10 cellular contexts compared by ENCODE assay signal in the genomic region with DNA sequence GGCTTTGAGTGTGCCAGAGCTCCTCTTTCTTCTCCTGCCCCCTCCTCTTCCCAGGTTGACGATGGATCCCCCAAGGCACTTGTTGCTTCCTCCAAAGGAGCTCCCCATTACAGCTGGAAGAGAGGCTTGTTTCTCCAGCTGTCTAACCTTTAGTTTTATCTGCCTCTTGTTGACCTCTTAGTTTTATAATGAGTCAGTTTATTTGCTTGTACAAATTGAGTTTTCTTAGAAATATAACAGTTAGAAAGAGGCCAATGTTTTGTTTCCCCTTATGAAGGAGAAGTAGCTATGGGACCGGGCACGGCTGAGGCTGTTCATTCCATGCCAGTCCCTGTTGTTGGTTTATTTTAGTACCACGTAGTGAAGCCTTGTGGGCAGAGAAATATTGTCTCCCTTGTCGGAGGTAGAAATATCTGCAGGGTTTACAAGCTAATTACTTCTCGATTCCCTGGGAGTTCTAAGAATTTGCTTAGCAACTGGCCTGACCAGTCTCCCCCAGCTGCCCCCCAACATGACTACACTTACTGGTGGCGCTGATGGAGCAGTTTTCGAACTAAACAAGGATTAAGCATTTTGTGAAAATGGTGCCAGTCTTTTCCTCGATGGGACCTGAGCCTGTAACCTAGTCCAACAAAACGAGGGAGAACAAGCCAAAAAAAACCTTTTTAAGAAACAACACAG.
DNase-seq lines count a peak whose midpoint lies in the region; ATAC-seq and TF ChIP-seq lines count a peak whose summit lies in the region.
"Had no signal": no experiment of that assay in that cellular context is flagged by ENCODE, and none has a peak within 500 bp of the region (broad histone marks: within the 10 kb centered on the region; RNA-seq: fewer than 3 reads in every experiment).

No MANE protein-coding gene starts in this region.

- H3K9me2 ChIP-seq in SK-N-SH, result no peaks in the 10 kb centered on the region

- H2AFZ ChIP-seq in SK-N-SH (ENCODE audit: low read depth), result peak overlapping the region; percentile 52

- H3K4me3 ChIP-seq in SK-N-SH (ENCODE audit: low read depth in 2 of 2, low read length in 1 of 2) (no peak overlapping the region), esophagus muscularis mucosa (peak overlapping the region in 1 of 4 donors; percentile 19), upper lobe of left lung (no peak overlapping the region), foreskin fibroblast (ENCODE audit: low read depth in 1 of 2, low read length in 2 of 2) (no peak overlapping the region)
- H3K4me3 ChIP-seq: HAP-1 had no signal

- ATAC-seq in upper lobe of left lung (ENCODE audit: low FRiP score in 2 of 2) (peak; percentile 12 to 59), GM19395 (IDR thresholded peaks at IDR 0.05; ENCODE audit: unreplicated experiment) (no peak)

- H3K27me3 ChIP-seq in SK-N-SH (ENCODE audit: insufficient read depth) (no peaks in the 10 kb centered on the region), esophagus muscularis mucosa (no peaks in the 10 kb centered on the region), upper lobe of left lung (no peaks in the 10 kb centered on the region)

- no peak for TF ChIP-seq POLR2A in esophagus muscularis mucosa (IDR thresholded peaks at IDR 0.05; ENCODE audit: low read depth)
- TF ChIP-seq POLR2A in upper lobe of left lung (IDR thresholded peaks at IDR 0.05), result no peak

- no peaks in the 10 kb centered on the region for H3K79me2 ChIP-seq in SK-N-SH (ENCODE audit: insufficient read depth)

- H3K27ac ChIP-seq in SK-N-SH (ENCODE audit: low read depth in 2 of 2, low read length in 1 of 2) (peak overlapping the region in 1 of 2 experiments; percentile 72; a peak in 2 of 4 replicates), esophagus muscularis mucosa (replicated peaks in 1 of 4) (peak overlapping the region; percentile 61 to 73 (median 68)), upper lobe of left lung (peak overlapping the region; percentile 49 to 77 (median 68))

- no peak for TF ChIP-seq RAD21 in SK-N-SH (IDR thresholded peaks at IDR 0.05; ENCODE audit: low read length)

- POLR2A ChIA-PET in SK-N-SH (lab: Yijun Ruan, JAX), result no interaction called here

- peak overlapping the region; percentile 18; the same call in 1 of the 2 replicates for H3K4me2 ChIP-seq in SK-N-SH

- TF ChIP-seq EP300 in SK-N-SH (IDR thresholded peaks at IDR 0.05; ENCODE audit: borderline replicate concordance in 1 of 2, low read depth in 1 of 2, low read length in 1 of 2) (no peak), esophagus muscularis mucosa (IDR thresholded peaks at IDR 0.05) (no peak), upper lobe of left lung (IDR thresholded peaks at IDR 0.05) (no peak)

- TF ChIP-seq CTCF in SK-N-SH (IDR thresholded peaks at IDR 0.05), result no peak
- no peak for TF ChIP-seq CTCF in esophagus muscularis mucosa (IDR thresholded peaks at IDR 0.05)
- no peak for TF ChIP-seq CTCF in upper lobe of left lung (IDR thresholded peaks at IDR 0.05)
- TF ChIP-seq CTCF in foreskin fibroblast (IDR thresholded peaks at IDR 0.05; ENCODE audit: low read depth, low read length), result no peak

- 82% methylated on average over 10 of the region's 10 CpGs for WGBS in SK-N-SH (ENCODE audit: low lambda C conversion rate)
- 33% methylated on average over 10 of the region's 10 CpGs for WGBS in esophagus muscularis mucosa
- WGBS in upper lobe of left lung, 2 donors, result 29 to 50% methylated on average over 9 to 10 of the region's 10 CpGs

- CTCF ChIA-PET in SK-N-SH (lab: Yijun Ruan, JAX), result interaction anchor here (1.8 kb wide), 1 partner anchor 10 kb away, joined by 7 read pairs; no protein-coding TSS in a partner anchor

- peaks cover 5% of the 10 kb centered on the region for H3F3A ChIP-seq in SK-N-SH (replicated peaks; ENCODE audit: insufficient read depth)

- no peak for DNase-seq in SK-N-SH
- DNase-seq in esophagus muscularis mucosa (ENCODE audit: extremely low spot score), result no peak
- peak; percentile 15 for DNase-seq in myocyte (ENCODE audit: low read depth)
- DNase-seq in upper lobe of left lung, result no peak
- DNase-seq in foreskin fibroblast, result no peak
- DNase-seq in NCI-H128 (lab: John Stamatoyannopoulos, UW; ENCODE audit: unreplicated experiment), result no peak
- no peak for DNase-seq in activated effector memory CD4-positive, alpha-beta T cell treated with Interleukin-2 at 50 U/mL for 16 hours
- DNase-seq: activated CD4-positive, alpha-beta T cell treated with anti-CD3 and anti-CD28 coated beads, Interleukin-2, amount 10 ng/mL, durations not matched to agents 24 days and 14 days had no signal

- intact Hi-C loops in esophagus muscularis mucosa (cut with DNase I), result loop anchor here (10.0 kb wide), 1 partner anchor 560 kb away; no protein-coding TSS in a partner anchor

- no peaks in the 10 kb centered on the region for H4K20me1 ChIP-seq in SK-N-SH (ENCODE audit: insufficient read depth)

- peaks cover 10 to 27% of the 10 kb centered on the region in 2 experiments for H3K4me1 ChIP-seq in SK-N-SH (ENCODE audit: control insufficient read depth in 1 of 2, insufficient read depth in 2 of 2, low read depth in 1 of 2, low read length in 1 of 2)
- peaks cover 22 to 27% (median 25%) of the 10 kb centered on the region in 4 donors for H3K4me1 ChIP-seq in esophagus muscularis mucosa
- H3K4me1 ChIP-seq in upper lobe of left lung, result peaks cover 7 to 27% (median 15%) of the 10 kb centered on the region in 4 donors
- H3K4me1 ChIP-seq: HAP-1 had no signal

- no peaks in the 10 kb centered on the region for H3K9me3 ChIP-seq in SK-N-SH
- H3K9me3 ChIP-seq in esophagus muscularis mucosa, result peaks cover 0 to under 1% (median 0%) of the 10 kb centered on the region in 4 donors
- no peaks in the 10 kb centered on the region for H3K9me3 ChIP-seq in upper lobe of left lung
- H3K9me3 ChIP-seq: HAP-1 had no signal

- H3K36me3 ChIP-seq in SK-N-SH (replicated peaks in 1 of 2; ENCODE audit: control insufficient read depth in 1 of 2, insufficient read depth in 2 of 2, low read length in 1 of 2) (no peaks in the 10 kb centered on the region), esophagus muscularis mucosa (no peaks in the 10 kb centered on the region), upper lobe of left lung (no peaks in the 10 kb centered on the region)
- H3K36me3 ChIP-seq: HAP-1 had no signal

- H3K9ac ChIP-seq in SK-N-SH, result no peak overlapping the region

TF ChIP-seq in SK-N-SH, 30 proteins besides CTCF, POLR2A, EP300 and RAD21:
- TF ChIP-seq RCOR1 (IDR thresholded peaks at IDR 0.05; ENCODE audit: low read length), result no peak
- TF ChIP-seq POLR2AphosphoS5 (IDR thresholded peaks at IDR 0.05; ENCODE audit: low read depth, low read length), result no peak
- no peak for TF ChIP-seq FOXM1 (IDR thresholded peaks at IDR 0.05; ENCODE audit: low read depth)
- TF ChIP-seq, protein P1, sequence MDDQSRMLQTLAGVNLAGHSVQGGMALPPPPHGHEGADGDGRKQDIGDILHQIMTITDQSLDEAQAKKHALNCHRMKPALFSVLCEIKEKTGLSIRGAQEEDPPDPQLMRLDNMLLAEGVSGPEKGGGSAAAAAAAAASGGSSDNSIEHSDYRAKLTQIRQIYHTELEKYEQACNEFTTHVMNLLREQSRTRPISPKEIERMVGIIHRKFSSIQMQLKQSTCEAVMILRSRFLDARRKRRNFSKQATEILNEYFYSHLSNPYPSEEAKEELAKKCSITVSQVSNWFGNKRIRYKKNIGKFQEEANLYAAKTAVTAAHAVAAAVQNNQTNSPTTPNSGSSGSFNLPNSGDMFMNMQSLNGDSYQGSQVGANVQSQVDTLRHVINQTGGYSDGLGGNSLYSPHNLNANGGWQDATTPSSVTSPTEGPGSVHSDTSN (IDR thresholded peaks at IDR 0.05), result no peak
- TF ChIP-seq SIN3A (IDR thresholded peaks at IDR 0.05; ENCODE audit: borderline replicate concordance, low read depth, low read length), result no peak
- TF ChIP-seq TEAD4 (IDR thresholded peaks at IDR 0.05; ENCODE audit: borderline replicate concordance, insufficient read depth), result no peak
- TF ChIP-seq, protein P2, sequence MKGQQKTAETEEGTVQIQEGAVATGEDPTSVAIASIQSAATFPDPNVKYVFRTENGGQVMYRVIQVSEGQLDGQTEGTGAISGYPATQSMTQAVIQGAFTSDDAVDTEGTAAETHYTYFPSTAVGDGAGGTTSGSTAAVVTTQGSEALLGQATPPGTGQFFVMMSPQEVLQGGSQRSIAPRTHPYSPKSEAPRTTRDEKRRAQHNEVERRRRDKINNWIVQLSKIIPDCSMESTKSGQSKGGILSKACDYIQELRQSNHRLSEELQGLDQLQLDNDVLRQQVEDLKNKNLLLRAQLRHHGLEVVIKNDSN (IDR thresholded peaks at IDR 0.05; ENCODE audit: borderline replicate concordance, low read depth), result no peak
- TF ChIP-seq, protein P3, sequence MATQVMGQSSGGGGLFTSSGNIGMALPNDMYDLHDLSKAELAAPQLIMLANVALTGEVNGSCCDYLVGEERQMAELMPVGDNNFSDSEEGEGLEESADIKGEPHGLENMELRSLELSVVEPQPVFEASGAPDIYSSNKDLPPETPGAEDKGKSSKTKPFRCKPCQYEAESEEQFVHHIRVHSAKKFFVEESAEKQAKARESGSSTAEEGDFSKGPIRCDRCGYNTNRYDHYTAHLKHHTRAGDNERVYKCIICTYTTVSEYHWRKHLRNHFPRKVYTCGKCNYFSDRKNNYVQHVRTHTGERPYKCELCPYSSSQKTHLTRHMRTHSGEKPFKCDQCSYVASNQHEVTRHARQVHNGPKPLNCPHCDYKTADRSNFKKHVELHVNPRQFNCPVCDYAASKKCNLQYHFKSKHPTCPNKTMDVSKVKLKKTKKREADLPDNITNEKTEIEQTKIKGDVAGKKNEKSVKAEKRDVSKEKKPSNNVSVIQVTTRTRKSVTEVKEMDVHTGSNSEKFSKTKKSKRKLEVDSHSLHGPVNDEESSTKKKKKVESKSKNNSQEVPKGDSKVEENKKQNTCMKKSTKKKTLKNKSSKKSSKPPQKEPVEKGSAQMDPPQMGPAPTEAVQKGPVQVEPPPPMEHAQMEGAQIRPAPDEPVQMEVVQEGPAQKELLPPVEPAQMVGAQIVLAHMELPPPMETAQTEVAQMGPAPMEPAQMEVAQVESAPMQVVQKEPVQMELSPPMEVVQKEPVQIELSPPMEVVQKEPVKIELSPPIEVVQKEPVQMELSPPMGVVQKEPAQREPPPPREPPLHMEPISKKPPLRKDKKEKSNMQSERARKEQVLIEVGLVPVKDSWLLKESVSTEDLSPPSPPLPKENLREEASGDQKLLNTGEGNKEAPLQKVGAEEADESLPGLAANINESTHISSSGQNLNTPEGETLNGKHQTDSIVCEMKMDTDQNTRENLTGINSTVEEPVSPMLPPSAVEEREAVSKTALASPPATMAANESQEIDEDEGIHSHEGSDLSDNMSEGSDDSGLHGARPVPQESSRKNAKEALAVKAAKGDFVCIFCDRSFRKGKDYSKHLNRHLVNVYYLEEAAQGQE (IDR thresholded peaks at IDR 0.05; ENCODE audit: low read depth, low read length), result no peak
- TF ChIP-seq FOXJ3 (CRISPR knock-in tag; IDR thresholded peaks at IDR 0.05), result no peak
- no peak for TF ChIP-seq EZH2phosphoT487 (IDR thresholded peaks at IDR 0.05; ENCODE audit: borderline replicate concordance, low read depth)
- no peak for TF ChIP-seq NFIC (IDR thresholded peaks at IDR 0.05; ENCODE audit: borderline replicate concordance)
TF ChIP-seq in SK-N-SH: peak in this region for 0.
